Comparison of ENCODE assay signal across 8 cellular contexts in genomic region chr3:132038198-132038825, GRCh38. TPM values are rescaled to one million over a fixed set of nuclear protein-coding genes. Genes with fewer than 3 reads are reported as not detected.
DNase-seq lines count a peak whose midpoint lies in the region; ATAC-seq and TF ChIP-seq lines count a peak whose summit lies in the region.

No MANE protein-coding gene starts in this region.

- H3K9me3 ChIP-seq in ascending aorta = no peaks in the 10 kb centered on the region

- H3K27ac ChIP-seq in ascending aorta = no peak overlapping the region

- H3K4me3 ChIP-seq in GM12865 (ENCODE audit: low read depth, low read length) = no peak overlapping the region
- H3K4me3 ChIP-seq in ascending aorta = no peak overlapping the region

- ATAC-seq in HG02610 (IDR thresholded peaks at IDR 0.05; ENCODE audit: unreplicated experiment) (no peak), GM18520 (IDR thresholded peaks at IDR 0.05; ENCODE audit: unreplicated experiment) (no peak)

- peaks cover 0 to 6% of the 10 kb centered on the region in 2 donors for H3K4me1 ChIP-seq in ascending aorta

- TF ChIP-seq CTCF in GM12865 (IDR thresholded peaks at IDR 0.05; ENCODE audit: insufficient read depth, low read depth, low read length, missing control alignments) = peak; percentile 42
- TF ChIP-seq CTCF in ascending aorta (IDR thresholded peaks at IDR 0.05) = peak in 2 of 3 experiments; percentile 14 to 40

- intact Hi-C loops in ascending aorta (cut with DNase I) = loop anchor here (1.0 kb wide), 1 partner anchor 142 kb away; no protein-coding TSS in a partner anchor

- no peaks in the 10 kb centered on the region for H3K36me3 ChIP-seq in ascending aorta

- peak; percentile 6 for DNase-seq in GM12865 (ENCODE audit: low read depth)
- peak; percentile 23 for DNase-seq in NCI-H128 (lab: John Stamatoyannopoulos, UW; ENCODE audit: unreplicated experiment)
- DNase-seq in ascending aorta (ENCODE audit: low spot score in 2 of 2) = no peak
- peak; percentile 38 for DNase-seq in myocyte (ENCODE audit: low read depth)
- no peak for DNase-seq in activated CD4-positive, CD25-positive, alpha-beta regulatory T cell treated with anti-CD3 and anti-CD28 coated beads, Interleukin-2, amount 50 U/mL, for 72 hours
- no peak for DNase-seq in NK-92 treated with Interleukin-12 subunit alpha and Interleukin-12 subunit beta, amount 100 ng/mL, for 24 hours (lab: John Stamatoyannopoulos, UW)

- no peaks in the 10 kb centered on the region for H3K27me3 ChIP-seq in ascending aorta

RNA-seq across cellular contexts. Expression of gene CPNE4, which starts 3.5 kb away (rescaled TPM):
- total RNA-seq in ascending aorta (not detected), myocyte (0.24 and 1.8 TPM in 2 replicates)
- 0.15 TPM for polyA plus RNA-seq in myocyte (2012)

Comparison
In these comparisons a context has a peak if more than half of its experiments do, and no peak if none do; other contexts are left out.
1. DNase-seq: peak in GM12865 (single experiment), NCI-H128 (single experiment) and myocyte (single experiment); none in ascending aorta (0 of 2), activated CD4-positive, CD25-positive, alpha-beta regulatory T cell treated with anti-CD3 and anti-CD28 coated beads, Interleukin-2, amount 50 U/mL, for 72 hours (single experiment) and NK-92 treated with Interleukin-12 subunit alpha and Interleukin-12 subunit beta, amount 100 ng/mL, for 24 hours (single experiment).